Comparison of ENCODE assay signal across 2 cellular contexts in the genomic region with DNA sequence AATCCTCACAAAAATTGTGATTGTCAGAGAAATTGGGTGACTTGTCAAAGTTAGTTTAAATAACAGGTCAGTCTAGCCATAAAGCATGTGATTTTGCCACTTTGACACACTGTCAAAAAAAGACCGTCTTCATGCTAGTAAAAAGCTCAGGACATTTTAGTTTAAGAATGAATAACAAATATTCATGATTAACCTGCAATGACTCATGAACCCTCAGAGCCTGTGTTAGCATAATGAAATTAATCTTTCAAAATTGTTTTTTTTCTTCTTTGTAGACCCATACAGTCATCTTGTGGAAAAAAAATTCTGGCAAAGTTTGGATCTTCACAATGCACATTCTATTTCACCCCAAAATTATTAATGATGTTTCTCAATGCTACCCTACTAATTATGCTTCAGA.
TF ChIP-seq lines count a peak whose summit lies in the region.

No MANE protein-coding gene starts in this region.

TF ChIP-seq in SK-N-SH treated with all-trans-retinoic acid at 6 μM for 48 hours, 23 proteins besides CTCF, POLR2A, EP300 and RAD21:
- TF ChIP-seq BACH2 (CRISPR knock-in tag; IDR thresholded peaks at IDR 0.05; ENCODE audit: borderline replicate concordance) (no peak), ISL1 (CRISPR knock-in tag; IDR thresholded peaks at IDR 0.05) (peak; percentile 34; the same call in 1 of the 2 replicates), ZNF8 (CRISPR knock-in tag; IDR thresholded peaks at IDR 0.05) (0 out of 2 replicates have a peak, but pooled peaks have one; percentile 5)
TF ChIP-seq in SK-N-SH treated with all-trans-retinoic acid at 6 μM for 48 hours: peak in this region for 2.

TF ChIP-seq in SK-N-SH, 30 proteins besides CTCF, POLR2A, EP300 and RAD21:
- TF ChIP-seq POLR2AphosphoS5 (IDR thresholded peaks at IDR 0.05; ENCODE audit: low read depth, low read length) (no peak), GABPA (IDR thresholded peaks at IDR 0.05; ENCODE audit: low read depth) (no peak)
